ENCODE assay signal across 1 cellular context in the genomic region with DNA sequence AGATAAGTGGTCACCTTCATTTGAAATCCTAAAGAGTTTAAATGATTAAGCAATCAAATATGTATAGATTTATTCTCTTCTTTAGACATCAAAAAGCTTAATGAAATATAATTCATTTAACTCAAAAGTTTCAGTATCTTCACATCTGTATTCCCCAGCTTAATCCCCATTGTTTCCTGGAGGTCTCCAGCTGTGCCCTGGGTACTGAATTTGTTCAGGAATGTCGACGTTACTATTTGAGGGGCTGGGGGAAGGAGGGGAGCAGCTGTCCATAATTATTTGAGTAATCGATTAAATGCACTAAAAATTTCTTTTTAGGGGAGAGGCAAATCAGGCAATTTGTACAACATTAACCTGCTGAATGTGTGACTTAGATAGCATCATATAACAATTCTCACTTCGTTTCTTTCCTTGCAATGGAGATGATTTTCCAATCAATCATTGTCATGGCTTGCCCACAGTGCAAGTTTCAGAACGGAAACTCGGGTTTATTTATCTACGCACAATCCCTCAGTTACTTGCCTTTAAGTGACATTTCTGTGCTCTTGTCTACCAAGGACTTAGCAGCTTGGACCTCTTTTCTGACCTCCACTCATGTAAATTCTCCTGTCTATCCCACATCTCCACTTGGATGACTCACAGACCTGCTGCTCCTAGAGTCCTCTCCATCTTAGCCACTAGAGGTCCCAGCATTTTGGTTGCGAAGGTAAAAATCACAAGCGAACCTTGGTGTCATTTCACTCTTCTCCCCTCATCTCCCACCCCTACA.
TF ChIP-seq lines count a peak whose summit lies in the region.

No MANE protein-coding gene starts in this region.

TF ChIP-seq in WTC11, 78 proteins besides CTCF, POLR2A, EP300 and RAD21 (continued from another document):
- TF ChIP-seq MXD4 (CRISPR knock-in tag; IDR thresholded peaks at IDR 0.05; ENCODE audit: borderline replicate concordance) (no peak), GABPB1 (CRISPR knock-in tag; IDR thresholded peaks at IDR 0.05) (no peak)
